In genomic region chr2:74204436-74204835, GRCh38 we compare ENCODE assay signal across 14 cellular contexts. TPM values are rescaled to one million over a fixed set of nuclear protein-coding genes. Genes with fewer than 3 reads are reported as not detected.
DNase-seq lines count a peak whose midpoint lies in the region; ATAC-seq and TF ChIP-seq lines count a peak whose summit lies in the region.
"Had no signal": no experiment of that assay in that cellular context is flagged by ENCODE, and none has a peak within 500 bp of the region (broad histone marks: within the 10 kb centered on the region; RNA-seq: fewer than 3 reads in every experiment).

No MANE protein-coding gene starts in this region.

- H3K9me2 ChIP-seq in PC-9 (ENCODE audit: insufficient read depth) = no peaks in the 10 kb centered on the region

- peaks cover 95% of the 10 kb centered on the region for H3K79me2 ChIP-seq in PC-9 (ENCODE audit: low read depth)

- no peak overlapping the region for H2AFZ ChIP-seq in PC-9

- H3K27ac Mint-ChIP-seq in chondrocyte (ENCODE audit: unreplicated experiment) = peak overlapping the region; percentile 20
- H3K27ac Mint-ChIP-seq in stimulated activated memory B cell treated with anti-CD40 and anti-IgM and Interleukin-4, amounts not matched to agents 10 μg/mL and 1 μg/mL and 100 μg/mL, for 72 hours = peak overlapping the region; percentile 90

- no peaks in the 10 kb centered on the region for H3K9me3 Mint-ChIP-seq in activated T-cell treated with anti-CD3 and anti-CD28 coated beads, Interleukin-2, amount 50 U/mL, for 4 hours
- no peaks in the 10 kb centered on the region for H3K9me3 Mint-ChIP-seq in chondrocyte (ENCODE audit: low read depth)
- no peaks in the 10 kb centered on the region for H3K9me3 Mint-ChIP-seq in stimulated activated memory B cell treated with anti-CD40 and anti-IgM and Interleukin-4, amounts not matched to agents 10 μg/mL and 1 μg/mL and 100 μg/mL, for 72 hours

- peak overlapping the region; percentile 52 for H3K4me2 ChIP-seq in PC-9

- peaks cover 92% of the 10 kb centered on the region for H3K36me3 ChIP-seq in PC-9 (ENCODE audit: low read depth)

- peaks cover 64% of the 10 kb centered on the region for H3F3A ChIP-seq in PC-9 (ENCODE audit: insufficient read depth, low read depth)

- CTCF ChIA-PET in PC-9 (lab: Charles Lee) = no interaction called here

- peaks cover 58% of the 10 kb centered on the region for H3K4me1 ChIP-seq in PC-9 (replicated peaks; ENCODE audit: insufficient read depth)

- intact Hi-C loops in PC-9 (cut with micrococcal nuclease; ENCODE audit: unreplicated experiment) = no loop called here

- peak overlapping the region; percentile 38 for H3K4me3 Mint-ChIP-seq in activated T-cell treated with anti-CD3 and anti-CD28 coated beads, Interleukin-2, amount 50 U/mL, for 4 hours
- H3K4me3 Mint-ChIP-seq in chondrocyte (ENCODE audit: unreplicated experiment) = no peak overlapping the region
- H3K4me3 Mint-ChIP-seq in stimulated activated memory B cell treated with anti-CD40 and anti-IgM and Interleukin-4, amounts not matched to agents 10 μg/mL and 1 μg/mL and 100 μg/mL, for 72 hours = no peak overlapping the region

- peaks cover 70% of the 10 kb centered on the region for H3K4me1 Mint-ChIP-seq in activated T-cell treated with anti-CD3 and anti-CD28 coated beads, Interleukin-2, amount 50 U/mL, for 4 hours (ENCODE audit: low read depth)
- peaks cover 90% of the 10 kb centered on the region for H3K4me1 Mint-ChIP-seq in chondrocyte (ENCODE audit: low read depth)
- H3K4me1 Mint-ChIP-seq in stimulated activated memory B cell treated with anti-CD40 and anti-IgM and Interleukin-4, amounts not matched to agents 10 μg/mL and 1 μg/mL and 100 μg/mL, for 72 hours = peaks cover 59% of the 10 kb centered on the region

- peaks cover 54% of the 10 kb centered on the region for H3K36me3 Mint-ChIP-seq in activated T-cell treated with anti-CD3 and anti-CD28 coated beads, Interleukin-2, amount 50 U/mL, for 4 hours (ENCODE audit: insufficient read depth)
- peaks cover 26% of the 10 kb centered on the region for H3K36me3 Mint-ChIP-seq in chondrocyte (ENCODE audit: low read depth)
- H3K36me3 Mint-ChIP-seq in stimulated activated memory B cell treated with anti-CD40 and anti-IgM and Interleukin-4, amounts not matched to agents 10 μg/mL and 1 μg/mL and 100 μg/mL, for 72 hours = peaks cover 51% of the 10 kb centered on the region

- no peaks in the 10 kb centered on the region for H3K9me3 ChIP-seq in PC-9 (ENCODE audit: insufficient read depth, low read depth)
- H3K9me3 ChIP-seq: right atrium auricular region, upper lobe of left lung had no signal

- TF ChIP-seq CTCF in PC-9 (conservative IDR thresholded peaks at IDR 0.05) = no peak
- TF ChIP-seq CTCF in chondrocyte (IDR thresholded peaks at IDR 0.05) = no peak

- no peak overlapping the region for H3K4me3 ChIP-seq in PC-9
- H3K4me3 ChIP-seq: cardiac muscle cell, right atrium auricular region, upper lobe of left lung had no signal

- H3K27me3 ChIP-seq in PC-9 (ENCODE audit: insufficient read depth, low read depth) = no peaks in the 10 kb centered on the region
- H3K27me3 ChIP-seq: cardiac muscle cell, right atrium auricular region, upper lobe of left lung had no signal

- peak overlapping the region; percentile 66; the same call in 1 of the 2 replicates for H3K27ac ChIP-seq in PC-9
- H3K27ac ChIP-seq: cardiac muscle cell, right atrium auricular region had no signal

- DNase-seq in activated T-cell treated with anti-CD3 and anti-CD28 coated beads, Interleukin-2, amount 50 U/mL, for 4 hours = no peak
- no peak for DNase-seq in activated T-cell treated with anti-CD3 and anti-CD28 coated beads, Interleukin-2, amount 50 U/mL, for 48 hours
- DNase-seq in PC-9 (no peak), chondrocyte (ENCODE audit: low spot score) (no peak), SKM-1 (lab: John Stamatoyannopoulos, UW; ENCODE audit: unreplicated experiment) (no peak), NCI-H510A treated with DMSO at 0.1 percent for 48 hours (lab: John Stamatoyannopoulos, UW) (no peak), NCI-H446 treated with DMSO at 0.1 percent for 48 hours (lab: John Stamatoyannopoulos, UW) (no peak)
- DNase-seq: KBM-7, NCI-H2107, upper lobe of left lung had no signal

- no peak for ATAC-seq in activated T-cell treated with anti-CD3 and anti-CD28 coated beads, Interleukin-2, amount 50 U/mL, for 4 hours
- no peak for ATAC-seq in stimulated activated memory B cell treated with anti-CD40 and anti-IgM and Interleukin-4, amounts not matched to agents 10 μg/mL and 1 μg/mL and 100 μg/mL, for 72 hours
- ATAC-seq: esophagus mucosa had no signal

- no TSS peak for BruUV-seq in PC-9 (replicated peaks; lab: Mats Ljungman, UMichigan)

- H4K20me1 ChIP-seq in PC-9 (ENCODE audit: insufficient read depth) = peaks cover 100% of the 10 kb centered on the region

- POLR2A ChIA-PET in PC-9 (lab: Charles Lee; ENCODE audit: unreplicated experiment) = no interaction called here

- no peaks in the 10 kb centered on the region for H3K27me3 Mint-ChIP-seq in activated T-cell treated with anti-CD3 and anti-CD28 coated beads, Interleukin-2, amount 50 U/mL, for 4 hours (ENCODE audit: low read depth)
- no peaks in the 10 kb centered on the region for H3K27me3 Mint-ChIP-seq in chondrocyte (ENCODE audit: low read depth)
- no peaks in the 10 kb centered on the region for H3K27me3 Mint-ChIP-seq in stimulated activated memory B cell treated with anti-CD40 and anti-IgM and Interleukin-4, amounts not matched to agents 10 μg/mL and 1 μg/mL and 100 μg/mL, for 72 hours

RNA-seq across cellular contexts. Expression of gene MTHFD2, which starts 6.0 kb away (rescaled TPM):
- total RNA-seq in activated T-cell treated with anti-CD3 and anti-CD28 coated beads, Interleukin-2, amount 50 U/mL, for 4 hours = 100 to 1,000 TPM; 408 to 545 (median 430) TPM
- 192 and 197 TPM in 2 replicates for total RNA-seq in PC-9 (2021)
- 74.0 to 366 TPM (median 363 TPM) in 3 replicates for total RNA-seq in chondrocyte

RNA-seq across cellular contexts. Expression of gene MOB1A, which starts 25.8 kb away (rescaled TPM):
- 100 to 1,000 TPM; 171 to 175 (median 173) TPM for total RNA-seq in activated T-cell treated with anti-CD3 and anti-CD28 coated beads, Interleukin-2, amount 50 U/mL, for 4 hours
- total RNA-seq in PC-9 (2021) (138 and 143 TPM in 2 replicates), chondrocyte (78.3 to 96.1 TPM (median 81.0 TPM) in 3 replicates)

RNA-seq across cellular contexts. Expression of gene BOLA3, which starts 56.7 kb away (rescaled TPM):
- total RNA-seq in activated T-cell treated with anti-CD3 and anti-CD28 coated beads, Interleukin-2, amount 50 U/mL, for 4 hours = 100 to 1,000 TPM; 103 to 110 (median 109) TPM
- total RNA-seq in PC-9 (2021) (28.2 and 30.4 TPM in 2 replicates), chondrocyte (27.4 to 46.4 TPM (median 27.8 TPM) in 3 replicates)
